In the genomic region with DNA sequence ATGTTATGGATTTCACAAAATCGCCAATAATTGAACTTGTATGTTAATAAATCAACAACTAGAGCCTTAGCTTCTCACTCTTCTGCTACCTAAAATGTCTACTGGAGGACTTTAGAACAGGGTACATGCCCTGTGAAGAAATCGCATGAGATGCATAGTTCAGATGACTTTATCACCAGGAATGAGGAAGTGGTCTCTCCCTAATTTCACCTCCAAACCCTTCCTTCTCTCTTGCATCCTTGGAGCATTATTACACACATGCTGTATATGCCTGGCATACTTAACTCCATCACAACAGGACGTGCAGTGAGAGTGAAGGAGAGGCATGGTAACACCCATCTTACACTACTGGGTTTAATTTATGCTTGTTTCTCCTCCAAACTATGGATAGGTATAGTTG, we compare ENCODE assay signal across 12 cellular contexts. TPM values are rescaled to one million over a fixed set of nuclear protein-coding genes. Genes with fewer than 3 reads are reported as not detected.
A peak's percentile ranks its signal among the peaks of the same experiment; 100 is the strongest.
DNase-seq lines count a peak whose midpoint lies in the region; ATAC-seq and TF ChIP-seq lines count a peak whose summit lies in the region.
"Had no signal": no experiment of that assay in that cellular context is flagged by ENCODE, and none has a peak within 500 bp of the region (broad histone marks: within the 10 kb centered on the region; RNA-seq: fewer than 3 reads in every experiment).

No MANE protein-coding gene starts in this region.

- H3K27ac ChIP-seq in colonic mucosa, result no peak overlapping the region
- H3K27ac ChIP-seq: skin epidermis, stomach had no signal

- H3K9ac ChIP-seq in colonic mucosa (ENCODE audit: low read depth in 2 of 2, low read length in 2 of 2), result no peak overlapping the region

- no peak overlapping the region for H3K4me3 ChIP-seq in colonic mucosa
- H3K4me3 ChIP-seq: skin epidermis, stomach had no signal

- no peaks in the 10 kb centered on the region for H3K36me3 ChIP-seq in colonic mucosa

- ATAC-seq in HG03159 (IDR thresholded peaks at IDR 0.05; ENCODE audit: unreplicated experiment), result no peak

- no peaks in the 10 kb centered on the region for H3K9me3 ChIP-seq in colonic mucosa
- H3K9me3 ChIP-seq: stomach had no signal

- H3K27me3 ChIP-seq in colonic mucosa, result no peaks in the 10 kb centered on the region
- H3K27me3 ChIP-seq: stomach had no signal

- H3K4me1 ChIP-seq in colonic mucosa, result no peaks in the 10 kb centered on the region

- DNase-seq in ELR (ENCODE audit: low read depth) (peak; percentile 92), NOMO-1 treated with DMSO at 0.1 percent for 48 hours (lab: John Stamatoyannopoulos, UW; ENCODE audit: unreplicated experiment) (peak; percentile 56), dedifferentiated amniotic fluid mesenchymal stem cell (ENCODE audit: extremely low spot score) (peak; percentile 66), non-pigmented ciliary epithelial cell (ENCODE audit: low read depth) (peak; percentile 73), NCI-H1092 (lab: John Stamatoyannopoulos, UW) (no peak), colonic mucosa (no peak)
- DNase-seq in activated CD8-positive, alpha-beta memory T cell treated with anti-CD3 and anti-CD28 coated beads, Interleukin-2, amount 50 U/mL, for 48 hours, result no peak
- DNase-seq: cerebellar nuclear complex, kidney, stomach had no signal

- intact Hi-C loops in colonic mucosa (cut with DNase I), result no loop called here

- TF ChIP-seq CTCF in colonic mucosa (IDR thresholded peaks at IDR 0.05), result no peak

RNA-seq across cellular contexts. Expression of a gene that starts 27.8 kb away (rescaled TPM):
- total RNA-seq in colonic mucosa, result 10 to 100 TPM; 66.8 to 67.6 TPM

RNA-seq across cellular contexts. Expression of a gene that starts 51.9 kb away (rescaled TPM):
- total RNA-seq in colonic mucosa, result not detected
- total RNA-seq: stomach had no signal

Comparison
In these comparisons a context has a peak if more than half of its experiments do, and no peak if none do; other contexts are left out.
1. DNase-seq: peak in ELR (single experiment), NOMO-1 treated with DMSO at 0.1 percent for 48 hours (single experiment), dedifferentiated amniotic fluid mesenchymal stem cell (single experiment) and non-pigmented ciliary epithelial cell (single experiment); none in activated CD8-positive, alpha-beta memory T cell treated with anti-CD3 and anti-CD28 coated beads, Interleukin-2, amount 50 U/mL, for 48 hours (single experiment), NCI-H1092 (single experiment) and colonic mucosa (single experiment).